In the genomic region with DNA sequence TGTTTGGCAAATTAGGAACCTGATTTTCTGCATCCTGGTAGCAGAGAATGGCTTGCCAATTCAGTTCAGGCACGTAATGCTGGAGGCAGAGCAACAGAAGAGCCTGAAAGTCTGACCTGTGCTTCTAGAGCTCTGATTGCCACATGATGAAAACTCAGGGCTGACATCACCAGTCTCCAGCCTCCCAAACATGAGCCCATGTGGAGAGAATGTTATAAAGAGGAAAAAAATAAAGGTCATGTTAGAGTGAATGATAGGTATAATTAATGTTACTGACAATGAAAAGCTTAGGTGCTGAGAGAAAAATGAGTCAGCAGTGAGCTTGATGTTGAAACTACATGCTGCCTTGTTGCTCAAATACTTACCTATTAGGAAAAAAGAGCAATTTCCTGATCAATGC, we compare ENCODE assay signal across 25 cellular contexts.
A peak's percentile ranks its signal among the peaks of the same experiment; 100 is the strongest.
DNase-seq lines count a peak whose midpoint lies in the region; ATAC-seq and TF ChIP-seq lines count a peak whose summit lies in the region.
"Had no signal": no experiment of that assay in that cellular context is flagged by ENCODE, and none has a peak within 500 bp of the region (broad histone marks: within the 10 kb centered on the region; RNA-seq: fewer than 3 reads in every experiment).

No MANE protein-coding gene starts in this region.

- H3K27ac Mint-ChIP-seq in activated naive CD8-positive, alpha-beta T cell treated with anti-CD3 and anti-CD28 coated beads, Interleukin-2, amount 50 U/mL, for 24 hours = no peak overlapping the region
- H3K27ac Mint-ChIP-seq in activated naive CD8-positive, alpha-beta T cell treated with anti-CD3 and anti-CD28 coated beads for 36 hours = no peak overlapping the region
- H3K27ac Mint-ChIP-seq: activated B cell treated with CpG ODN at 0.5 μM for 24 hours; activated CD8-positive, alpha-beta T cell treated with anti-CD3 and anti-CD28 coated beads, Interleukin-2, amount 10 ng/mL, durations not matched to agents 7 days and 5 days; activated naive CD4-positive, alpha-beta T cell treated with anti-CD3 and anti-CD28 coated beads, Interleukin-2, amount 50 U/mL, for 24 hours; mesothelial cell of epicardium; nephron progenitor cell had no signal

- H2AFZ ChIP-seq in PC-3 (ENCODE audit: low read length) = no peak overlapping the region

- no peaks in the 10 kb centered on the region for H4K20me1 ChIP-seq in PC-3 (ENCODE audit: low read length)

- H3K9ac ChIP-seq in PC-3 (ENCODE audit: low read length) = no peak overlapping the region

- H3K36me3 ChIP-seq in PC-3 (ENCODE audit: low read depth, low read length) = no peaks in the 10 kb centered on the region
- H3K36me3 ChIP-seq: BE2C, esophagus muscularis mucosa, spleen, vagina had no signal

- H3K4me3 Mint-ChIP-seq in activated naive CD8-positive, alpha-beta T cell treated with anti-CD3 and anti-CD28 coated beads, Interleukin-2, amount 50 U/mL, for 24 hours = no peak overlapping the region
- H3K4me3 Mint-ChIP-seq in activated naive CD8-positive, alpha-beta T cell treated with anti-CD3 and anti-CD28 coated beads for 36 hours = no peak overlapping the region
- H3K4me3 Mint-ChIP-seq: activated B cell treated with CpG ODN at 0.5 μM for 24 hours; activated CD8-positive, alpha-beta T cell treated with anti-CD3 and anti-CD28 coated beads, Interleukin-2, amount 10 ng/mL, durations not matched to agents 7 days and 5 days; activated naive CD4-positive, alpha-beta T cell treated with anti-CD3 and anti-CD28 coated beads, Interleukin-2, amount 50 U/mL, for 24 hours; activated T-cell treated with anti-CD3 and anti-CD28 coated beads, Interleukin-2, amount 50 U/mL, for 4 hours; mesothelial cell of epicardium; nephron progenitor cell had no signal

- no peak overlapping the region for H3K4me3 ChIP-seq in PC-3 (ENCODE audit: low read length)
- H3K4me3 ChIP-seq: esophagus muscularis mucosa, spleen, vagina had no signal

- no peak overlapping the region for H3K4me2 ChIP-seq in PC-3 (ENCODE audit: low read length)

- H3K27me3 ChIP-seq in PC-3 (ENCODE audit: low read length) = no peaks in the 10 kb centered on the region
- H3K27me3 ChIP-seq: BE2C, esophagus muscularis mucosa, spleen, vagina had no signal

- peaks cover 6% of the 10 kb centered on the region for H3K27me3 Mint-ChIP-seq in activated naive CD8-positive, alpha-beta T cell treated with anti-CD3 and anti-CD28 coated beads, Interleukin-2, amount 50 U/mL, for 24 hours
- peaks cover 1% of the 10 kb centered on the region for H3K27me3 Mint-ChIP-seq in activated naive CD8-positive, alpha-beta T cell treated with anti-CD3 and anti-CD28 coated beads for 36 hours
- H3K27me3 Mint-ChIP-seq: activated B cell treated with CpG ODN at 0.5 μM for 24 hours; activated naive CD4-positive, alpha-beta T cell treated with anti-CD3 and anti-CD28 coated beads, Interleukin-2, amount 50 U/mL, for 24 hours had no signal

- ATAC-seq in activated naive CD8-positive, alpha-beta T cell treated with anti-CD3 and anti-CD28 coated beads, Interleukin-2, amount 50 U/mL, for 24 hours = peak; percentile 40
- ATAC-seq in GM21381 (IDR thresholded peaks at IDR 0.05; ENCODE audit: unreplicated experiment) = no peak
- no peak for ATAC-seq in GM21390 (IDR thresholded peaks at IDR 0.05; ENCODE audit: unreplicated experiment)
- no peak for ATAC-seq in PC-3
- ATAC-seq: activated CD8-positive, alpha-beta T cell treated with anti-CD3 and anti-CD28 coated beads, Interleukin-2, amount 10 ng/mL, durations not matched to agents 7 days and 5 days; activated T-cell treated with anti-CD3 and anti-CD28 coated beads, Interleukin-2, amount 50 U/mL, for 4 hours; Panc1; SK-N-SH treated with all-trans-retinoic acid at 6 μM for 48 hours had no signal

- peaks cover 3% of the 10 kb centered on the region for H3K4me1 Mint-ChIP-seq in activated naive CD8-positive, alpha-beta T cell treated with anti-CD3 and anti-CD28 coated beads, Interleukin-2, amount 50 U/mL, for 24 hours
- H3K4me1 Mint-ChIP-seq in activated naive CD8-positive, alpha-beta T cell treated with anti-CD3 and anti-CD28 coated beads for 36 hours = no peaks in the 10 kb centered on the region
- H3K4me1 Mint-ChIP-seq: activated B cell treated with CpG ODN at 0.5 μM for 24 hours; activated naive CD4-positive, alpha-beta T cell treated with anti-CD3 and anti-CD28 coated beads, Interleukin-2, amount 50 U/mL, for 24 hours; mesothelial cell of epicardium; nephron progenitor cell had no signal

- H3K9me3 Mint-ChIP-seq in activated naive CD8-positive, alpha-beta T cell treated with anti-CD3 and anti-CD28 coated beads, Interleukin-2, amount 50 U/mL, for 24 hours = no peaks in the 10 kb centered on the region
- no peaks in the 10 kb centered on the region for H3K9me3 Mint-ChIP-seq in activated naive CD8-positive, alpha-beta T cell treated with anti-CD3 and anti-CD28 coated beads for 36 hours
- H3K9me3 Mint-ChIP-seq: activated B cell treated with CpG ODN at 0.5 μM for 24 hours; activated naive CD4-positive, alpha-beta T cell treated with anti-CD3 and anti-CD28 coated beads, Interleukin-2, amount 50 U/mL, for 24 hours; activated T-cell treated with anti-CD3 and anti-CD28 coated beads, Interleukin-2, amount 50 U/mL, for 4 hours; mesothelial cell of epicardium; nephron progenitor cell had no signal

- H3K9me2 ChIP-seq in PC-3 (replicated peaks; ENCODE audit: low read length) = no peaks in the 10 kb centered on the region

- CTCF ChIA-PET in PC-3 (lab: Charles Lee) = no interaction called here

- POLR2A ChIA-PET in PC-3 (lab: Charles Lee; ENCODE audit: unreplicated experiment) = no interaction called here

- no peaks in the 10 kb centered on the region for H3K4me1 ChIP-seq in PC-3 (ENCODE audit: insufficient read depth, low read length)
- H3K4me1 ChIP-seq: BE2C, spleen had no signal

- no peaks in the 10 kb centered on the region for H3K36me3 Mint-ChIP-seq in activated naive CD8-positive, alpha-beta T cell treated with anti-CD3 and anti-CD28 coated beads, Interleukin-2, amount 50 U/mL, for 24 hours (ENCODE audit: low read depth)
- H3K36me3 Mint-ChIP-seq in activated naive CD8-positive, alpha-beta T cell treated with anti-CD3 and anti-CD28 coated beads for 36 hours = no peaks in the 10 kb centered on the region
- H3K36me3 Mint-ChIP-seq: activated naive CD4-positive, alpha-beta T cell treated with anti-CD3 and anti-CD28 coated beads, Interleukin-2, amount 50 U/mL, for 24 hours; mesothelial cell of epicardium had no signal

- intact Hi-C loops in PC-3 (cut with micrococcal nuclease) = loop anchor here (10.0 kb wide), 1 partner anchor 116 kb away; the partner anchor contains the start of gene CPEB2

- no peaks in the 10 kb centered on the region for H3F3A ChIP-seq in PC-3 (ENCODE audit: low read length, unreplicated experiment)

- no peak for TF ChIP-seq CTCF in PC-3 (conservative IDR thresholded peaks at IDR 0.05; ENCODE audit: low read depth, low read length)

- H3K27ac ChIP-seq in caudate nucleus (ENCODE audit: low read depth, low read length) (peak overlapping the region; percentile 71), PC-3 (ENCODE audit: low read length) (no peak overlapping the region)
- H3K27ac ChIP-seq: esophagus muscularis mucosa, spleen, vagina had no signal

- no peak for DNase-seq in activated naive CD8-positive, alpha-beta T cell treated with anti-CD3 and anti-CD28 coated beads, Interleukin-2, amount 50 U/mL, for 24 hours
- no peak for DNase-seq in activated naive CD8-positive, alpha-beta T cell treated with anti-CD3 and anti-CD28 coated beads for 36 hours
- DNase-seq in caudate nucleus (lab: John Stamatoyannopoulos, UW) (peak in 14 of 61 donors; percentile 7 to 63 (median 23)), iris pigment epithelial cell (ENCODE audit: low read depth) (peak; percentile 48), stromal cell of bone marrow (ENCODE audit: low read depth) (peak; percentile 22), PC-3 (no peak)
- DNase-seq: activated B cell treated with CpG ODN at 0.5 μM for 24 hours; activated CD8-positive, alpha-beta T cell treated with anti-CD3 and anti-CD28 coated beads, Interleukin-2, amount 10 ng/mL, durations not matched to agents 7 days and 5 days; activated T-cell treated with anti-CD3 and anti-CD28 coated beads, Interleukin-2, amount 50 U/mL, for 4 hours; BE2C; Calu3; NCI-H1105 treated with DMSO at 0.1 percent for 48 hours; NCI-H2107; NCI-H748 treated with DMSO at 0.1 percent for 48 hours; nephron progenitor cell; spleen; stimulated activated CD4-positive, alpha-beta T cell treated with anti-CD3 and anti-CD28 coated beads, Interleukin-4, amount 100 ng/mL, for 4 hours had no signal

- no TSS peak for BruUV-seq in PC-3 (replicated peaks; lab: Mats Ljungman, UMichigan)

- H3K79me2 ChIP-seq in PC-3 (ENCODE audit: low read length) = no peaks in the 10 kb centered on the region

- H3K9me3 ChIP-seq in PC-3 (ENCODE audit: low read length) = no peaks in the 10 kb centered on the region
- H3K9me3 ChIP-seq: BE2C, esophagus muscularis mucosa, spleen, vagina had no signal

Comparison
In these comparisons a context has a peak if more than half of its experiments do, and no peak if none do; other contexts are left out.
1. DNase-seq: peak in iris pigment epithelial cell (single experiment) and stromal cell of bone marrow (single experiment); none in activated naive CD8-positive, alpha-beta T cell treated with anti-CD3 and anti-CD28 coated beads, Interleukin-2, amount 50 U/mL, for 24 hours (single experiment), activated naive CD8-positive, alpha-beta T cell treated with anti-CD3 and anti-CD28 coated beads for 36 hours (single experiment) and PC-3 (single experiment).